18 cellular contexts compared by ENCODE assay signal in the genomic region with DNA sequence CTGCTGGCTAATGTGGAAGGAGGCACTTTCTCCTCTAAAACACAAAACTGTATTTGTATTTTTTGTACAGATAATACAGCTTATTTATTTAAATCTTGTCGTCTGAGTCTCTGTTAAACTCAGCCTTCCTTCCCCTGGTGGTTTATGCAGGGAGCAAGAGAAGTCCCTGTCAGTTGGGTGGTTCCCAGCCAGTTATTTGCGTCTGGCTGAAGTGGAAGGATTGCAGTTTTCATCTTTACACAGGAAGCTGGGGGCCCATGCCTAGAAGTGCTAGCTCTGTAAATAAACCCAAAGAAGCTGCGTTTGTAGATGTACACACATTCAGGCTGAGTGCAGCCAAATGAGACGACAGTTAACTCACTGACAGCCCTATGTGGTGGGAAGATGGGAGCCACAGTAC.
DNase-seq lines count a peak whose midpoint lies in the region; FAIRE-seq and TF ChIP-seq lines count a peak whose summit lies in the region.
"Had no signal": no experiment of that assay in that cellular context is flagged by ENCODE, and none has a peak within 500 bp of the region (broad histone marks: within the 10 kb centered on the region; RNA-seq: fewer than 3 reads in every experiment).

No MANE protein-coding gene starts in this region.

- peak overlapping the region; percentile 24 for H3K4me3 Mint-ChIP-seq in type B pancreatic cell

- H3K4me1 Mint-ChIP-seq in type B pancreatic cell (ENCODE audit: unreplicated experiment) = peaks cover 25% of the 10 kb centered on the region

- no peaks in the 10 kb centered on the region for H4K20me1 ChIP-seq in H1 (replicated peaks in 1 of 2; ENCODE audit: control insufficient read depth in 1 of 2, insufficient read depth in 2 of 2, low read length in 2 of 2)

- intact Hi-C loops in colonic mucosa (cut with DNase I) = no loop called here

- H4K91ac ChIP-seq in H1 (replicated peaks; ENCODE audit: insufficient read length, low read length) = no peak overlapping the region

- POLR2A ChIA-PET in H1 (lab: Charles Lee; ENCODE audit: partially characterized antibody) = no interaction called here

- no peaks in the 10 kb centered on the region; a peak in 1 of 7 replicates for H3K27me3 ChIP-seq in H1 (replicated peaks in 1 of 4; ENCODE audit: control insufficient read depth in 3 of 4, extremely low read depth in 1 of 4, insufficient read depth in 3 of 4, low read length in 3 of 4)
- no peaks in the 10 kb centered on the region for H3K27me3 ChIP-seq in colonic mucosa
- H3K27me3 ChIP-seq: thyroid gland had no signal

- TF ChIP-seq RAD21 in H1 (IDR thresholded peaks at IDR 0.05 in 1 of 2, conservative IDR thresholded peaks at IDR 0.05 in 1 of 2; ENCODE audit: low read depth in 2 of 2, low read length in 2 of 2) = no peak

- 0 out of 2 replicates have a peak overlapping the region, but pooled peaks have one; percentile 55 for H2BK20ac ChIP-seq in H1 (ENCODE audit: low read length)

- CTCF ChIA-PET in H1 (lab: Charles Lee; ENCODE audit: partially characterized antibody) = interaction anchor here (0.9 to 1.7 kb wide), 4 partner anchors 12 to 656 kb away, joined by 3 to 5 read pairs (median 3); no protein-coding TSS in a partner anchor

- no peaks in the 10 kb centered on the region for H3K79me1 ChIP-seq in H1 (ENCODE audit: low read depth, low read length)

- no peak for TF ChIP-seq CTCF in H1 (IDR thresholded peaks at IDR 0.05; ENCODE audit: control extremely low read depth in 1 of 3, insufficient read depth in 1 of 3, low read depth in 1 of 3, low read length in 3 of 3)
- no peak for TF ChIP-seq CTCF in type B pancreatic cell (conservative IDR thresholded peaks at IDR 0.05)
- no peak for TF ChIP-seq CTCF in colonic mucosa (IDR thresholded peaks at IDR 0.05)

- H3K27ac ChIP-seq in H1 (ENCODE audit: low read depth, low read length) (no peak overlapping the region), colonic mucosa (no peak overlapping the region)
- H3K27ac ChIP-seq: 22Rv1, C4-2B, skin epidermis, thyroid gland had no signal

- no peak overlapping the region for H2BK12ac ChIP-seq in H1 (ENCODE audit: low read depth, low read length)

- no peak for TF ChIP-seq POLR2A in H1 (IDR thresholded peaks at IDR 0.05; ENCODE audit: control extremely low read depth in 1 of 2, low read depth in 2 of 2, low read length in 2 of 2)

- H3K36me3 ChIP-seq in H1 (ENCODE audit: control insufficient read depth in 2 of 4, insufficient read depth in 4 of 4, low read length in 3 of 4) (no peaks in the 10 kb centered on the region), colonic mucosa (no peaks in the 10 kb centered on the region)
- H3K36me3 ChIP-seq: thyroid gland had no signal

- H3K4me1 ChIP-seq in H1 (replicated peaks in 1 of 4; ENCODE audit: control insufficient read depth in 3 of 4, insufficient read depth in 4 of 4, low read length in 3 of 4) (peaks cover 3 to 13% (median 8%) of the 10 kb centered on the region in 4 experiments), colonic mucosa (no peaks in the 10 kb centered on the region)
- H3K4me1 ChIP-seq: thyroid gland had no signal

- no peak overlapping the region; the same call in 1 of the 2 replicates for H2BK5ac ChIP-seq in H1 (ENCODE audit: low read depth, low read length)

- H3K9ac ChIP-seq in H1 (replicated peaks in 1 of 4; ENCODE audit: extremely low read depth in 1 of 4, low read depth in 3 of 4, low read length in 3 of 4) = no peak overlapping the region
- H3K9ac ChIP-seq in colonic mucosa (ENCODE audit: low read depth in 2 of 2, low read length in 2 of 2) = no peak overlapping the region

- H4K8ac ChIP-seq in H1 (ENCODE audit: extremely low read depth, insufficient read depth, low read length) = no peak overlapping the region

- no peak overlapping the region for H3K4ac ChIP-seq in H1 (replicated peaks; ENCODE audit: insufficient read length, low read depth, low read length)

- H2BK15ac ChIP-seq in H1 (ENCODE audit: low read length) = no peak overlapping the region

- no peak for FAIRE-seq in H1 (lab: Jason Lieb, UNC)
- FAIRE-seq: endometrium had no signal

- H3K4me3 ChIP-seq in H1 (ENCODE audit: extremely low read depth in 1 of 4, insufficient read depth in 2 of 4, low read depth in 3 of 4, low read length in 4 of 4) (no peak overlapping the region), colonic mucosa (no peak overlapping the region)
- H3K4me3 ChIP-seq: skin epidermis, thyroid gland had no signal

- no peak overlapping the region for H2BK120ac ChIP-seq in H1 (replicated peaks; ENCODE audit: low read depth, low read length)

- H3K18ac ChIP-seq in H1 (ENCODE audit: extremely low read depth, low read length) = no peak overlapping the region

- H3K9me3 ChIP-seq in H1 (ENCODE audit: insufficient read depth in 2 of 2, low read depth in 1 of 2, low read length in 1 of 2) (no peaks in the 10 kb centered on the region), colonic mucosa (no peaks in the 10 kb centered on the region)
- H3K9me3 ChIP-seq: thyroid gland had no signal

- H3K9me3 Mint-ChIP-seq in type B pancreatic cell = peaks cover 5% of the 10 kb centered on the region

- H3K27ac Mint-ChIP-seq in type B pancreatic cell = no peak overlapping the region

- WGBS in H1 (ENCODE audit: extremely low coverage in 1 of 2, insufficient coverage in 1 of 2, insufficient read length in 1 of 2, insufficient replicate concordance in 2 of 2, low coverage in 1 of 2, low lambda C conversion rate in 2 of 2, missing lambda C conversion rate in 1 of 2), 2 experiments = 74% methylated on average over 4 of the region's 4 CpGs; no CpG with 5 or more reads in 1 of the 2 experiments

- DNase-seq in NCI-H1417 (lab: John Stamatoyannopoulos, UW) = peak; percentile 6 to 74 (median 53)
- no peak for DNase-seq in NCI-H1417 treated with DMSO at 0.1 percent for 48 hours (lab: John Stamatoyannopoulos, UW)
- DNase-seq in NCI-H510A treated with DMSO at 0.1 percent for 48 hours (lab: John Stamatoyannopoulos, UW) = peak; percentile 83
- DNase-seq in H1 (ENCODE audit: low read depth in 1 of 2, low spot score in 2 of 2) = no peak
- no peak for DNase-seq in type B pancreatic cell (ENCODE audit: extremely low spot score, unreplicated experiment)
- no peak for DNase-seq in HK-2 (ENCODE audit: unreplicated experiment)
- no peak for DNase-seq in colonic mucosa
- no peak for DNase-seq in amniotic stem cell (lab: John Stamatoyannopoulos, UW)
- DNase-seq: activated CD4-positive, CD25-positive, alpha-beta regulatory T cell; DMS79 treated with DMSO at 0.1 percent for 48 hours; foreskin fibroblast; left ventricle myocardium superior; NCI-H1105 treated with DMSO at 0.1 percent for 48 hours; thyroid gland had no signal

- peaks cover 3% of the 10 kb centered on the region for H3K27me3 Mint-ChIP-seq in type B pancreatic cell

- H3K36me3 Mint-ChIP-seq in type B pancreatic cell = peaks cover 5% of the 10 kb centered on the region

- H3K23ac ChIP-seq in H1 (ENCODE audit: insufficient read length) = no peak overlapping the region

- no peaks in the 10 kb centered on the region for H3K79me2 ChIP-seq in H1 (ENCODE audit: control insufficient read depth in 1 of 2, insufficient read depth in 2 of 2, low read length in 2 of 2)

- H4K5ac ChIP-seq in H1 (ENCODE audit: insufficient read length, low read depth, low read length) = no peak overlapping the region

- no peak overlapping the region for H2AK5ac ChIP-seq in H1 (ENCODE audit: low read depth, low read length)

- H2AFZ ChIP-seq in H1 (ENCODE audit: low read length) = 0 out of 2 replicates have a peak overlapping the region, but pooled peaks have one; percentile 52

- H3K14ac ChIP-seq in H1 (ENCODE audit: insufficient read length) = no peak overlapping the region

- TF ChIP-seq EP300 in H1 (IDR thresholded peaks at IDR 0.05; ENCODE audit: borderline replicate concordance in 1 of 2, low read depth in 2 of 2, low read length in 2 of 2) = no peak

- H3K56ac ChIP-seq in H1 (replicated peaks; ENCODE audit: insufficient read length, low read depth, low read length) = no peak overlapping the region

- no peak overlapping the region for H3K4me2 ChIP-seq in H1 (ENCODE audit: insufficient read depth in 1 of 2, low read depth in 2 of 2, low read length in 2 of 2)

- no peaks in the 10 kb centered on the region for H3K23me2 ChIP-seq in H1 (ENCODE audit: low read depth, low read length)

TF ChIP-seq in H1, 55 proteins besides CTCF, POLR2A, EP300 and RAD21 (continues in another document):
- TF ChIP-seq KDM1A (IDR thresholded peaks at IDR 0.05; ENCODE audit: borderline replicate concordance, low read length) = no peak
- TF ChIP-seq SIX5 (IDR thresholded peaks at IDR 0.05; ENCODE audit: low read depth, low read length) = no peak
- TF ChIP-seq POLR2AphosphoS5 (IDR thresholded peaks at IDR 0.05; ENCODE audit: low read depth, low read length) = no peak
- TF ChIP-seq CHD1 (IDR thresholded peaks at IDR 0.05; ENCODE audit: low read depth, low read length) = no peak

Comparison
In these comparisons a context has a peak if more than half of its experiments do, and no peak if none do; other contexts are left out.
1. DNase-seq: peak in NCI-H1417 (3 of 3) and NCI-H510A treated with DMSO at 0.1 percent for 48 hours (single experiment); none in NCI-H1417 treated with DMSO at 0.1 percent for 48 hours (single experiment), H1 (0 of 2), type B pancreatic cell (single experiment), HK-2 (single experiment), colonic mucosa (single experiment) and amniotic stem cell (single experiment).